In the genomic region with DNA sequence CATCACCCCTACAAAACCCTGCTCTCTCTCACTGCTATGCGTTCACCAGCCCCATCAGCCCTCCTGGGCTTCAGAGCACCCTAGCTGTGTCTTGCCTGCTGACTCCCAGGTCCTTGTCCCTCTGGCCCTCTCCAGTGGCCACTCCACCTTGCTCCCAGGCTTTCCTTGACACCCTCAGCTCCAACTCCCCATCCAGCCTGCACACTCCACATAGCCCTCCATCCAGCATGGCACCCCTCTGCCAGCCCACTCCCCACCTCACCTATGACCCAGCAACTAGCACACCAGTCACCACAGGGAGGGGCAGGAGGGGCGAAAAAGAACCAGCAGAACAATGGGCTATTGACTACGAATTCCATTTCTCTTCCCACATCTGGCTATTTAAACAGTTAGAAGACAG, we compare ENCODE assay signal across 14 cellular contexts.
"Had no signal": no experiment of that assay in that cellular context is flagged by ENCODE, and none has a peak within 500 bp of the region (broad histone marks: within the 10 kb centered on the region; RNA-seq: fewer than 3 reads in every experiment).

No MANE protein-coding gene starts in this region.

- H3K27me3 ChIP-seq: transverse colon, upper lobe of right lung, uterus had no signal

- H3K4me1 ChIP-seq: gastrocnemius medialis, lower lobe of right lung, transverse colon, upper lobe of right lung, uterus had no signal

- H3K4me3 ChIP-seq: gastrocnemius medialis, lower lobe of right lung, transverse colon, upper lobe of right lung, uterus had no signal

- H3K27ac ChIP-seq: gastrocnemius medialis, lower lobe of right lung, transverse colon, upper lobe of right lung, uterus had no signal

- H3K9me3 ChIP-seq: gastrocnemius medialis, lower lobe of right lung, transverse colon, upper lobe of right lung, uterus had no signal

- H3K36me3 ChIP-seq: gastrocnemius medialis, lower lobe of right lung, transverse colon, upper lobe of right lung, uterus had no signal

- ATAC-seq: effector memory CD8-positive, alpha-beta T cell; esophagus mucosa; gastrocnemius medialis; left ventricle myocardium superior; lower lobe of right lung; natural killer cell; sciatic nerve; stimulated activated naive B cell treated with anti-CD40 and anti-IgM and Interleukin-4, amounts not matched to agents 10 μg/mL and 1 μg/mL and 100 μg/mL, for 72 hours; upper lobe of right lung had no signal

- DNase-seq: cortex of kidney; effector memory CD8-positive, alpha-beta T cell; foreskin fibroblast; gastrocnemius medialis; left ventricle myocardium superior; lower lobe of right lung; natural killer cell; stimulated activated CD4-positive, alpha-beta T cell treated with anti-CD3 and anti-CD28 coated beads, Interleukin-4, amount 100 ng/mL, for 4 hours; stimulated activated naive B cell treated with anti-CD40 and anti-IgM and Interleukin-4, amounts not matched to agents 10 μg/mL and 1 μg/mL and 100 μg/mL, for 72 hours; transverse colon; upper lobe of right lung; uterus had no signal
